8 cellular contexts compared by ENCODE assay signal in genomic region chr12:107912421-107913004, GRCh38.
DNase-seq lines count a peak whose midpoint lies in the region; ATAC-seq and TF ChIP-seq lines count a peak whose summit lies in the region.

No MANE protein-coding gene starts in this region.

- H3K9me3 Mint-ChIP-seq in activated B cell treated with CpG ODN at 0.5 μM for 24 hours, result no peaks in the 10 kb centered on the region

- H3K27ac ChIP-seq in HUES6 (ENCODE audit: low read depth, low read length) (no peak overlapping the region), caudate nucleus (ENCODE audit: low read depth, low read length) (no peak overlapping the region), left lung (no peak overlapping the region)

- ATAC-seq in GM18909 (IDR thresholded peaks at IDR 0.05; ENCODE audit: poor library complexity, unreplicated experiment) (peak; percentile 74), activated B cell treated with CpG ODN at 0.5 μM for 24 hours (ENCODE audit: low read depth) (peak; percentile 57), left lung (peak; percentile 84)

- TF ChIP-seq CTCF in AG04449 (IDR thresholded peaks at IDR 0.05; ENCODE audit: insufficient read depth, low read length, missing control alignments) (peak; percentile 29), activated B cell treated with CpG ODN at 0.5 μM for 24 hours (IDR thresholded peaks at IDR 0.05) (no peak), left lung (IDR thresholded peaks at IDR 0.05) (peak; percentile 31 to 70)

- peaks cover 7% of the 10 kb centered on the region for H3K4me1 Mint-ChIP-seq in activated B cell treated with CpG ODN at 0.5 μM for 24 hours

- H3K36me3 Mint-ChIP-seq in activated B cell treated with CpG ODN at 0.5 μM for 24 hours (ENCODE audit: low read depth), result no peaks in the 10 kb centered on the region

- peaks cover 49% of the 10 kb centered on the region for H3K27me3 ChIP-seq in HUES6 (ENCODE audit: control insufficient read depth, insufficient read depth, low read length)
- H3K27me3 ChIP-seq in left lung, result peaks cover 0 to 72% of the 10 kb centered on the region in 2 donors

- H3K27ac Mint-ChIP-seq in activated B cell treated with CpG ODN at 0.5 μM for 24 hours, result no peak overlapping the region

- H3K4me3 ChIP-seq in AG04449 (ENCODE audit: low read depth, low read length) (no peak overlapping the region), HUES6 (ENCODE audit: low read depth, low read length) (peak overlapping the region; percentile 77), left lung (no peak overlapping the region)

- CTCF ChIA-PET in AG04449 (lab: Yijun Ruan, JAX), result no interaction called here
- CTCF ChIA-PET in activated B cell treated with CpG ODN at 0.5 μM for 24 hours (lab: Charles Lee), result no interaction called here

- H3K4me1 ChIP-seq in HUES6 (ENCODE audit: control insufficient read depth, insufficient read depth, low read length), result no peaks in the 10 kb centered on the region
- H3K4me1 ChIP-seq in left lung, result no peaks in the 10 kb centered on the region

- peak overlapping the region; percentile 21 for H3K9ac ChIP-seq in HUES6 (ENCODE audit: low read length)

- H3K27me3 Mint-ChIP-seq in activated B cell treated with CpG ODN at 0.5 μM for 24 hours, result peaks cover 59% of the 10 kb centered on the region

- no peak for DNase-seq in AG04449 (ENCODE audit: low read depth, low spot score)
- DNase-seq in activated B cell treated with CpG ODN at 0.5 μM for 24 hours, result peak; percentile 44
- peak in 40 of 61 donors; percentile 2 to 71 (median 22) for DNase-seq in caudate nucleus (lab: John Stamatoyannopoulos, UW)
- peak; percentile 39 to 84 for DNase-seq in left lung
- peak; percentile 43 for DNase-seq in stimulated activated CD8-positive, alpha-beta memory T cell treated with anti-CD3 and anti-CD28 coated beads, Interleukin-15, amount 100 ng/mL, for 24 hours (ENCODE audit: low read depth)
- no peak for DNase-seq in NCI-H1436 (lab: John Stamatoyannopoulos, UW)

- intact Hi-C loops in activated B cell treated with CpG ODN at 0.5 μM for 24 hours (cut with micrococcal nuclease) (no loop called here), left lung (cut with DNase I) (no loop called here)

- peak overlapping the region; percentile 68 for H3K4me3 Mint-ChIP-seq in activated B cell treated with CpG ODN at 0.5 μM for 24 hours

- POLR2A ChIA-PET in AG04449 (lab: Yijun Ruan, JAX) (no interaction called here), activated B cell treated with CpG ODN at 0.5 μM for 24 hours (lab: Charles Lee) (no interaction called here)

- no peaks in the 10 kb centered on the region for H3K36me3 ChIP-seq in HUES6 (ENCODE audit: control insufficient read depth, insufficient read depth, low read length)
- no peaks in the 10 kb centered on the region for H3K36me3 ChIP-seq in left lung

- H3K9me3 ChIP-seq in HUES6 (ENCODE audit: control insufficient read depth, insufficient read depth, low read depth, low read length) (no peaks in the 10 kb centered on the region), left lung (no peaks in the 10 kb centered on the region)

Comparison
In these comparisons a context has a peak if more than half of its experiments do, and no peak if none do; other contexts are left out.
1. DNase-seq: peak in activated B cell treated with CpG ODN at 0.5 μM for 24 hours (single experiment), caudate nucleus (40 of 61), left lung (2 of 2) and stimulated activated CD8-positive, alpha-beta memory T cell treated with anti-CD3 and anti-CD28 coated beads, Interleukin-15, amount 100 ng/mL, for 24 hours (single experiment); none in AG04449 (single experiment) and NCI-H1436 (single experiment).
2. Peak in every context shown above with its lines, with median percentiles within 50 percentile points of each other: ATAC-seq.